Comparison of ENCODE assay signal across 8 cellular contexts in genomic region chr14:52706724-52707706, GRCh38. TPM values are rescaled to one million over a fixed set of nuclear protein-coding genes. Genes with fewer than 3 reads are reported as not detected.
DNase-seq lines count a peak whose midpoint lies in the region; ATAC-seq and TF ChIP-seq lines count a peak whose summit lies in the region.

PSMC6 (plus strand) TSS chr14:52707200; CDS start chr14:52707220, 20 bp downstream.

- H3K27ac ChIP-seq in ovary (peak within 1 kb of the TSS; percentile 11 to 63), thymus (ENCODE audit: low read depth) (peak within 1 kb of the TSS; percentile 91)

- H3K9me3 ChIP-seq in ovary (no peaks in the 10 kb centered on the region), thymus (ENCODE audit: control insufficient read depth) (no peaks in the 10 kb centered on the region)

- peaks cover 15 to 54% of the 10 kb centered on the region in 2 donors for H3K36me3 Mint-ChIP-seq in activated naive CD4-positive, alpha-beta T cell treated with anti-CD3 and anti-CD28 coated beads, Interleukin-2, amount 50 U/mL, for 72 hours

- H3K4me1 ChIP-seq in ovary (ENCODE audit: insufficient read depth) (peaks cover 3% of the 10 kb centered on the region), thymus (ENCODE audit: control insufficient read depth, insufficient read depth, low read length) (peaks cover 12% of the 10 kb centered on the region)

- TF ChIP-seq CTCF in ovary (IDR thresholded peaks at IDR 0.05): no peak

- no peaks in the 10 kb centered on the region for H3K27me3 ChIP-seq in ovary
- no peaks in the 10 kb centered on the region for H3K27me3 ChIP-seq in thymus (ENCODE audit: control insufficient read depth, insufficient read depth)

- H3K27ac Mint-ChIP-seq in activated naive CD4-positive, alpha-beta T cell treated with anti-CD3 and anti-CD28 coated beads, Interleukin-2, amount 50 U/mL, for 72 hours: peak within 1 kb of the TSS; percentile 97 to 98

- peak; percentile 56 for TF ChIP-seq POLR2A in GM10847 (IDR thresholded peaks at IDR 0.05; ENCODE audit: extremely low read depth, insufficient read length)
- TF ChIP-seq POLR2A in ovary (IDR thresholded peaks at IDR 0.05): peak; percentile 56

- intact Hi-C loops in ovary (cut with DNase I): no loop called here

- H3K9me3 Mint-ChIP-seq in activated naive CD4-positive, alpha-beta T cell treated with anti-CD3 and anti-CD28 coated beads, Interleukin-2, amount 50 U/mL, for 72 hours: no peaks in the 10 kb centered on the region

- whole genome bisulfite sequencing in ovary, 3 donors: 0 to 1% (median 0%) methylated on average over 41 to 43 of the region's 43 CpGs
- whole genome bisulfite sequencing in thymus: under 1% methylated on average over 43 of the region's 43 CpGs

- DNase-seq in NCI-H1105 (lab: John Stamatoyannopoulos, UW) (peak; percentile 92), SKM-1 (lab: John Stamatoyannopoulos, UW; ENCODE audit: unreplicated experiment) (peak; percentile 70), glomerular visceral epithelial cell (ENCODE audit: extremely low spot score) (peak; percentile 92), ovary (peak; percentile 94 to 96 (median 95))
- DNase-seq in activated naive CD4-positive, alpha-beta T cell treated with anti-CD3 and anti-CD28 coated beads, Interleukin-2, amount 50 U/mL, for 72 hours (ENCODE audit: low spot score in 2 of 2): peak; percentile 88 to 89

- no peak for TF ChIP-seq EP300 in ovary (IDR thresholded peaks at IDR 0.05)

- peak within 1 kb of the TSS; percentile 60 for H3K4me3 ChIP-seq in ovary
- peak within 1 kb of the TSS; percentile 78 for H3K4me3 ChIP-seq in thymus (ENCODE audit: low read length)

- H3K36me3 ChIP-seq in ovary: no peaks in the 10 kb centered on the region
- H3K36me3 ChIP-seq in thymus (ENCODE audit: control insufficient read depth, insufficient read depth): peaks cover 5% of the 10 kb centered on the region

- ATAC-seq in HG02642 (IDR thresholded peaks at IDR 0.05; ENCODE audit: poor library complexity, unreplicated experiment): peak; percentile 98
- ATAC-seq in activated naive CD4-positive, alpha-beta T cell treated with anti-CD3 and anti-CD28 coated beads, Interleukin-2, amount 50 U/mL, for 72 hours: peak; percentile 93 to 99

RNA-seq across cellular contexts. Expression of gene PSMC6, which starts in this region (rescaled TPM):
- 100 to 1,000 TPM; 115 to 156 TPM for total RNA-seq in activated naive CD4-positive, alpha-beta T cell treated with anti-CD3 and anti-CD28 coated beads, Interleukin-2, amount 50 U/mL, for 72 hours
- 10 to 100 TPM; 52.5 to 78.5 (median 73.2) TPM for total RNA-seq in ovary
- 10 to 100 TPM; 62.4 to 64.5 TPM for polyA plus RNA-seq in ovary
- polyA plus RNA-seq in thymus: 150 TPM

Comparison
In these comparisons a context has a peak if more than half of its experiments do, and no peak if none do; other contexts are left out.
1. Peak in every context shown above with its lines: DNase-seq, ATAC-seq, H3K4me3 ChIP-seq and H3K27ac ChIP-seq.